17 cellular contexts compared by ENCODE assay signal in the genomic region with DNA sequence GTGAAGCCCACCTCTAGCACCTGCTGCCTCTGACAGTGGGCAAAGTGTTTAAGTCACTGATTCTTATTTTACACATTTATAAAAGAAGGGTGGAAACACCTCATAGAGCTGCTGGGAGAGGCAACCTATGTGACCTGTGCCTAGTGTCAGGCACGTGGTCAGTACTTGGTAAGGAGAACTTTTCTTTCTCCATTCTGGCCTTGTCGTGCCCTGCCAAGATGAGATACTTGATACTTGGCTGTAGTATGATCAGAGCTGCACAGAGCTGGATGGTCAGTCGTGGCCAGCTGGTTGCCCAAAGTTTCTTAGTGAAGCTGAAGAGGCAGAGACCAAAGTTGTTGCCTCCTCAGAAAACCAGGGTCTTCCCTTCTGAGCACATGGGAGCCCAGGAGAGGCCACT. TPM values are rescaled to one million over a fixed set of nuclear protein-coding genes. Genes with fewer than 3 reads are reported as not detected.
DNase-seq lines count a peak whose midpoint lies in the region; ATAC-seq and TF ChIP-seq lines count a peak whose summit lies in the region.
"Had no signal": no experiment of that assay in that cellular context is flagged by ENCODE, and none has a peak within 500 bp of the region (broad histone marks: within the 10 kb centered on the region; RNA-seq: fewer than 3 reads in every experiment).

No MANE protein-coding gene starts in this region.

- H3K36me3 Mint-ChIP-seq in natural killer cell treated with Interleukin-12 subunit alpha and Interleukin-12 subunit beta and Interleukin-15 and Interleukin-18, amount 100 ng/mL, for 72 hours = no peaks in the 10 kb centered on the region
- H3K36me3 Mint-ChIP-seq in natural killer cell (no peaks in the 10 kb centered on the region), progenitor cell of endocrine pancreas (ENCODE audit: insufficient read depth) (peaks cover 16% of the 10 kb centered on the region)

- no peaks in the 10 kb centered on the region for H3K36me3 ChIP-seq in psoas muscle (ENCODE audit: insufficient read depth in 1 of 2, low read depth in 1 of 2)

- no peaks in the 10 kb centered on the region for H3K4me1 Mint-ChIP-seq in natural killer cell treated with Interleukin-12 subunit alpha and Interleukin-12 subunit beta and Interleukin-15 and Interleukin-18, amount 100 ng/mL, for 72 hours (ENCODE audit: low read depth in 2 of 2)
- H3K4me1 Mint-ChIP-seq in natural killer cell (no peaks in the 10 kb centered on the region), progenitor cell of endocrine pancreas (ENCODE audit: low read depth) (peaks cover 7% of the 10 kb centered on the region)

- H3K27me3 ChIP-seq in dorsolateral prefrontal cortex (no peaks in the 10 kb centered on the region), psoas muscle (ENCODE audit: insufficient read depth in 3 of 3, low read length in 2 of 3) (no peaks in the 10 kb centered on the region)

- DNase-seq in natural killer cell treated with Interleukin-12 subunit alpha and Interleukin-12 subunit beta and Interleukin-15 and Interleukin-18, amount 100 ng/mL, for 72 hours (ENCODE audit: low spot score) = peak; percentile 22
- DNase-seq in natural killer cell = no peak
- DNase-seq in dorsolateral prefrontal cortex = peak in 2 of 10 donors; percentile 17 to 21
- DNase-seq in psoas muscle = peak in 1 of 2 donors; percentile 36
- DNase-seq in NAMALWA (ENCODE audit: low spot score) = no peak
- DNase-seq in T-helper 9 cell = no peak
- DNase-seq in progenitor cell of endocrine pancreas (ENCODE audit: low spot score, unreplicated experiment) = no peak
- DNase-seq: DMS153; DND-41; MV-4-11; NCI-H2029; NCI-H446 treated with DMSO at 0.1 percent for 48 hours; NCI-H526; NK-92 treated with Interleukin-12 subunit alpha and Interleukin-12 subunit beta, amount 100 ng/mL, for 24 hours; PC-9; SHP77 treated with DMSO at 0.1 percent for 48 hours had no signal

- H3K27ac Mint-ChIP-seq in natural killer cell treated with Interleukin-12 subunit alpha and Interleukin-12 subunit beta and Interleukin-15 and Interleukin-18, amount 100 ng/mL, for 72 hours = no peak overlapping the region
- no peak overlapping the region for H3K27ac Mint-ChIP-seq in natural killer cell
- no peak overlapping the region for H3K27ac Mint-ChIP-seq in progenitor cell of endocrine pancreas

- TF ChIP-seq CTCF in natural killer cell (IDR thresholded peaks at IDR 0.05) = no peak
- TF ChIP-seq CTCF in dorsolateral prefrontal cortex (IDR thresholded peaks at IDR 0.05 in 54 of 56, conservative IDR thresholded peaks at IDR 0.05 in 2 of 56; ENCODE audit: low read depth in 1 of 56, partially characterized antibody in 56 of 56) = no peak
- TF ChIP-seq CTCF in psoas muscle (IDR thresholded peaks at IDR 0.05) = no peak
- TF ChIP-seq CTCF in progenitor cell of endocrine pancreas (IDR thresholded peaks at IDR 0.05; ENCODE audit: unreplicated experiment) = no peak

- H3K27ac ChIP-seq in dorsolateral prefrontal cortex = peak overlapping the region in 30 of 59 donors; percentile 1 to 100 (median 48)
- H3K27ac ChIP-seq in psoas muscle = no peak overlapping the region
- H3K27ac ChIP-seq: PC-9 had no signal

- no peak for ATAC-seq in natural killer cell treated with Interleukin-12 subunit alpha and Interleukin-12 subunit beta and Interleukin-15 and Interleukin-18, amount 100 ng/mL, for 72 hours
- ATAC-seq in natural killer cell (no peak), psoas muscle (peak; percentile 75 to 97 (median 92))
- ATAC-seq: K562 had no signal

- no peak overlapping the region for H3K4me3 ChIP-seq in dorsolateral prefrontal cortex
- no peak overlapping the region for H3K4me3 ChIP-seq in psoas muscle
- H3K4me3 ChIP-seq: K562, PC-9 had no signal

- intact Hi-C loops in natural killer cell (cut with micrococcal nuclease) = no loop called here
- intact Hi-C loops in dorsolateral prefrontal cortex (cut with DNase I) = no loop called here
- intact Hi-C loops in psoas muscle (cut with DNase I) = no loop called here

- H3K27me3 Mint-ChIP-seq in natural killer cell treated with Interleukin-12 subunit alpha and Interleukin-12 subunit beta and Interleukin-15 and Interleukin-18, amount 100 ng/mL, for 72 hours = peaks cover 8 to 13% of the 10 kb centered on the region in 2 donors
- H3K27me3 Mint-ChIP-seq in natural killer cell (ENCODE audit: low read depth in 2 of 2) = peaks cover 7 to 13% of the 10 kb centered on the region in 2 donors
- H3K27me3 Mint-ChIP-seq in progenitor cell of endocrine pancreas = no peaks in the 10 kb centered on the region

- no peak overlapping the region for H3K4me3 Mint-ChIP-seq in natural killer cell treated with Interleukin-12 subunit alpha and Interleukin-12 subunit beta and Interleukin-15 and Interleukin-18, amount 100 ng/mL, for 72 hours
- no peak overlapping the region for H3K4me3 Mint-ChIP-seq in natural killer cell
- H3K4me3 Mint-ChIP-seq in progenitor cell of endocrine pancreas (ENCODE audit: low read depth) = no peak overlapping the region

- H3K9me3 ChIP-seq in psoas muscle = no peaks in the 10 kb centered on the region

- H3K4me1 ChIP-seq in psoas muscle = peaks cover 16% of the 10 kb centered on the region

- 27 to 35% (median 28%) methylated on average over 3 of the region's 3 CpGs for WGBS in psoas muscle, 3 donors

- H3K9me3 Mint-ChIP-seq in natural killer cell treated with Interleukin-12 subunit alpha and Interleukin-12 subunit beta and Interleukin-15 and Interleukin-18, amount 100 ng/mL, for 72 hours = no peaks in the 10 kb centered on the region
- H3K9me3 Mint-ChIP-seq in natural killer cell (no peaks in the 10 kb centered on the region), progenitor cell of endocrine pancreas (ENCODE audit: low read depth) (no peaks in the 10 kb centered on the region)

RNA-seq across cellular contexts. Expression of a gene that starts 24.6 kb away (rescaled TPM):
- 1 to 10 TPM; 1.2 to 1.9 TPM for total RNA-seq in natural killer cell treated with Interleukin-12 subunit alpha and Interleukin-12 subunit beta and Interleukin-15 and Interleukin-18, amount 100 ng/mL, for 72 hours
- not detected for total RNA-seq in natural killer cell
- total RNA-seq in dorsolateral prefrontal cortex = 100 to 1,000 TPM in 105 of 120 experiments, 10 to 100 TPM in 15; 42.5 to 965 (median 248) TPM
- 1 to 10 TPM; 1.1 to 4.5 (median 2.5) TPM for total RNA-seq in psoas muscle
- polyA plus RNA-seq in psoas muscle = 1 to 10 TPM; 1.4 to 3.4 (median 2.5) TPM
- total RNA-seq in progenitor cell of endocrine pancreas = 119 and 127 TPM in 2 replicates

RNA-seq across cellular contexts. Expression of a gene that starts 42.4 kb away (rescaled TPM):
- total RNA-seq in natural killer cell treated with Interleukin-12 subunit alpha and Interleukin-12 subunit beta and Interleukin-15 and Interleukin-18, amount 100 ng/mL, for 72 hours = 10 to 100 TPM; 30.1 to 37.4 TPM
- 10 to 100 TPM; 50.9 to 56.0 (median 54.5) TPM for total RNA-seq in natural killer cell
- 10 to 100 TPM; 19.8 to 43.6 (median 29.0) TPM for total RNA-seq in dorsolateral prefrontal cortex
- total RNA-seq in psoas muscle = 10 to 100 TPM; 12.3 to 25.2 (median 18.0) TPM
- polyA plus RNA-seq in psoas muscle = 10 to 100 TPM; 32.3 to 50.6 (median 45.1) TPM
- total RNA-seq in progenitor cell of endocrine pancreas = 18.9 and 22.0 TPM in 2 replicates

Comparison
In these comparisons a context has a peak if more than half of its experiments do, and no peak if none do; other contexts are left out.
1. ATAC-seq: peak in psoas muscle (4 of 4); none in natural killer cell treated with Interleukin-12 subunit alpha and Interleukin-12 subunit beta and Interleukin-15 and Interleukin-18, amount 100 ng/mL, for 72 hours (0 of 2) and natural killer cell (0 of 3).
2. RNA of a gene that starts 24.6 kb away (total RNA-seq): 42.5 to 965 TPM in dorsolateral prefrontal cortex and 119 to 127 TPM in progenitor cell of endocrine pancreas; 1.1 to 4.5 TPM in psoas muscle, 1.2 to 1.9 TPM in natural killer cell treated with Interleukin-12 subunit alpha and Interleukin-12 subunit beta and Interleukin-15 and Interleukin-18, amount 100 ng/mL, for 72 hours and not detected in natural killer cell; every median in the first group is over 4 times any median in the second.